12 cellular contexts compared by ENCODE assay signal in the genomic region with DNA sequence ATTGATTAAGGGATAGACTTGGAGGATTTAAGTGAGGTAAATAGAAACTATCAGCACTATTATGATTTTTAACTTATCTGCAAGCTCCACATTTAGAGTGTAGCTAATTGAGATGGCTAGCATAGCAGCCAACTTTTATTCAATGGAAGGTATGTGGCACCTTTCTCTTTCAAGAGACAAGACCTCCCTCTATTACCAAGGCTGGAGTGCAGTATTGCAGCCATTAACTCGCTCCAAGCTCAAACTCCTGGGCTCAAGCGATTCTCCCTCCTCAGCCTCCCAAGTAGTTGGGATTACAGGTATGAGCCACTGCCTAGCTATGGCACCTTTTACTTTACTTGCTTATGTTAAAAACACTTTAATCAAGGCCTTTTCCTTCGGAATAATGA.
A peak's percentile ranks its signal among the peaks of the same experiment; 100 is the strongest.
DNase-seq lines count a peak whose midpoint lies in the region; ATAC-seq and TF ChIP-seq lines count a peak whose summit lies in the region.
"Had no signal": no experiment of that assay in that cellular context is flagged by ENCODE, and none has a peak within 500 bp of the region (broad histone marks: within the 10 kb centered on the region; RNA-seq: fewer than 3 reads in every experiment).

No MANE protein-coding gene starts in this region.

- TF ChIP-seq CTCF in HEK293 (tag by site-specific recombination; IDR thresholded peaks at IDR 0.05) (no peak), nephron progenitor cell (IDR thresholded peaks at IDR 0.05) (no peak)

- peaks cover 10% of the 10 kb centered on the region for H3K4me1 ChIP-seq in HEK293 (ENCODE audit: control insufficient read depth, insufficient read depth, low read length)

- no peaks in the 10 kb centered on the region for H3K27me3 Mint-ChIP-seq in activated naive CD8-positive, alpha-beta T cell treated with anti-CD3 and anti-CD28 coated beads, Interleukin-2, amount 50 U/mL, for 24 hours
- no peaks in the 10 kb centered on the region for H3K27me3 Mint-ChIP-seq in nephron progenitor cell (ENCODE audit: low read depth, poor library complexity)

- DNase-seq in DMS53 (lab: John Stamatoyannopoulos, UW): peak; percentile 17
- no peak for DNase-seq in DMS53 treated with DMSO at 0.1 percent for 48 hours (lab: John Stamatoyannopoulos, UW; ENCODE audit: unreplicated experiment)
- DNase-seq in activated naive CD8-positive, alpha-beta T cell treated with anti-CD3 and anti-CD28 coated beads, Interleukin-2, amount 50 U/mL, for 24 hours: no peak
- DNase-seq in nephron progenitor cell: no peak
- no peak for DNase-seq in HEK293T (ENCODE audit: extremely low spot score)
- DNase-seq in NCI-H187 (lab: John Stamatoyannopoulos, UW): no peak
- DNase-seq: effector memory CD4-positive, alpha-beta T cell; NCI-H1436 had no signal

- no peak overlapping the region for H3K4me3 ChIP-seq in HEK293 (ENCODE audit: low read depth, low read length)
- H3K4me3 ChIP-seq: lung, prostate gland had no signal

- H3K4me3 Mint-ChIP-seq in activated naive CD8-positive, alpha-beta T cell treated with anti-CD3 and anti-CD28 coated beads, Interleukin-2, amount 50 U/mL, for 24 hours: no peak overlapping the region
- H3K4me3 Mint-ChIP-seq in nephron progenitor cell: no peak overlapping the region

- CTCF ChIA-PET in HEK293 (lab: Yijun Ruan, JAX) (interaction anchor here (0.7 to 1.0 kb wide), 2 partner anchors 26 to 286 kb away, joined by 3 to 4 read pairs; no protein-coding TSS in a partner anchor), HEK293T (lab: Yijun Ruan, JAX) (no interaction called here)

- no peaks in the 10 kb centered on the region for H3K9me3 Mint-ChIP-seq in activated naive CD8-positive, alpha-beta T cell treated with anti-CD3 and anti-CD28 coated beads, Interleukin-2, amount 50 U/mL, for 24 hours
- no peaks in the 10 kb centered on the region for H3K9me3 Mint-ChIP-seq in nephron progenitor cell

- POLR2A ChIA-PET in HEK293 (lab: Yijun Ruan, JAX) (interaction anchor here (1.3 to 5.1 kb wide), 3 partner anchors 9 to 61 kb away, joined by 3 to 47 read pairs (median 4); a partner anchor contains a TSS), HEK293T (lab: Yijun Ruan, JAX) (interaction anchor here (1.0 kb wide), 1 partner anchor 61 kb away, joined by 4 read pairs; no protein-coding TSS in a partner anchor)

- H3K36me3 ChIP-seq in HEK293 (ENCODE audit: control insufficient read depth in 2 of 2, insufficient read depth in 1 of 2, low read length in 2 of 2): peaks cover 28 to 32% of the 10 kb centered on the region in 2 experiments

- peaks cover 45% of the 10 kb centered on the region for H3K36me3 Mint-ChIP-seq in activated naive CD8-positive, alpha-beta T cell treated with anti-CD3 and anti-CD28 coated beads, Interleukin-2, amount 50 U/mL, for 24 hours (ENCODE audit: low read depth)
- H3K36me3 Mint-ChIP-seq in nephron progenitor cell (ENCODE audit: low read depth): peaks cover 33% of the 10 kb centered on the region

- H3K27ac ChIP-seq in HEK293 (ENCODE audit: extremely low read depth, low read depth, low read length): peak overlapping the region; percentile 49; the same call in 1 of the 2 replicates
- H3K27ac ChIP-seq: prostate gland had no signal

- peaks cover 89% of the 10 kb centered on the region for H3K4me1 Mint-ChIP-seq in activated naive CD8-positive, alpha-beta T cell treated with anti-CD3 and anti-CD28 coated beads, Interleukin-2, amount 50 U/mL, for 24 hours
- H3K4me1 Mint-ChIP-seq in nephron progenitor cell: peaks cover 35% of the 10 kb centered on the region

- H3K27ac Mint-ChIP-seq in activated naive CD8-positive, alpha-beta T cell treated with anti-CD3 and anti-CD28 coated beads, Interleukin-2, amount 50 U/mL, for 24 hours: peak overlapping the region; percentile 57
- peak overlapping the region; percentile 54 for H3K27ac Mint-ChIP-seq in nephron progenitor cell

- no peak for ATAC-seq in activated naive CD8-positive, alpha-beta T cell treated with anti-CD3 and anti-CD28 coated beads, Interleukin-2, amount 50 U/mL, for 24 hours
- ATAC-seq in GM21526 (IDR thresholded peaks at IDR 0.05; ENCODE audit: low FRiP score, unreplicated experiment): no peak

- H3K9me3 ChIP-seq in HEK293 (ENCODE audit: control insufficient read depth, insufficient read depth, low read depth, low read length): no peaks in the 10 kb centered on the region
- H3K9me3 ChIP-seq: prostate gland had no signal

TF ChIP-seq in HEK293, 187 proteins besides CTCF, POLR2A, EP300 and RAD21 (continues in another document):
- no peak for TF ChIP-seq ZNF121 (tag by site-specific recombination; IDR thresholded peaks at IDR 0.05)
- no peak for TF ChIP-seq ZNF837 (tag by site-specific recombination; IDR thresholded peaks at IDR 0.05)
- no peak for TF ChIP-seq ZNF132 (tag by site-specific recombination; IDR thresholded peaks at IDR 0.05; ENCODE audit: borderline replicate concordance)
- TF ChIP-seq, protein P1, sequence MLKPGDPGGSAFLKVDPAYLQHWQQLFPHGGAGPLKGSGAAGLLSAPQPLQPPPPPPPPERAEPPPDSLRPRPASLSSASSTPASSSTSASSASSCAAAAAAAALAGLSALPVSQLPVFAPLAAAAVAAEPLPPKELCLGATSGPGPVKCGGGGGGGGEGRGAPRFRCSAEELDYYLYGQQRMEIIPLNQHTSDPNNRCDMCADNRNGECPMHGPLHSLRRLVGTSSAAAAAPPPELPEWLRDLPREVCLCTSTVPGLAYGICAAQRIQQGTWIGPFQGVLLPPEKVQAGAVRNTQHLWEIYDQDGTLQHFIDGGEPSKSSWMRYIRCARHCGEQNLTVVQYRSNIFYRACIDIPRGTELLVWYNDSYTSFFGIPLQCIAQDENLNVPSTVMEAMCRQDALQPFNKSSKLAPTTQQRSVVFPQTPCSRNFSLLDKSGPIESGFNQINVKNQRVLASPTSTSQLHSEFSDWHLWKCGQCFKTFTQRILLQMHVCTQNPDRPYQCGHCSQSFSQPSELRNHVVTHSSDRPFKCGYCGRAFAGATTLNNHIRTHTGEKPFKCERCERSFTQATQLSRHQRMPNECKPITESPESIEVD (tag by site-specific recombination; IDR thresholded peaks at IDR 0.05): no peak
- TF ChIP-seq ZEB2 (tag by site-specific recombination; IDR thresholded peaks at IDR 0.05): no peak
- TF ChIP-seq ZNF626 (tag by site-specific recombination; IDR thresholded peaks at IDR 0.05): no peak
- TF ChIP-seq ZNF501 (tag by site-specific recombination; IDR thresholded peaks at IDR 0.05): no peak
- TF ChIP-seq WT1 (tag by site-specific recombination; IDR thresholded peaks at IDR 0.05): no peak
- TF ChIP-seq ZNF248 (tag by site-specific recombination; IDR thresholded peaks at IDR 0.05): no peak

TF ChIP-seq in HEK293T, 16 proteins besides CTCF, POLR2A, EP300 and RAD21:
- TF ChIP-seq, protein P2, sequence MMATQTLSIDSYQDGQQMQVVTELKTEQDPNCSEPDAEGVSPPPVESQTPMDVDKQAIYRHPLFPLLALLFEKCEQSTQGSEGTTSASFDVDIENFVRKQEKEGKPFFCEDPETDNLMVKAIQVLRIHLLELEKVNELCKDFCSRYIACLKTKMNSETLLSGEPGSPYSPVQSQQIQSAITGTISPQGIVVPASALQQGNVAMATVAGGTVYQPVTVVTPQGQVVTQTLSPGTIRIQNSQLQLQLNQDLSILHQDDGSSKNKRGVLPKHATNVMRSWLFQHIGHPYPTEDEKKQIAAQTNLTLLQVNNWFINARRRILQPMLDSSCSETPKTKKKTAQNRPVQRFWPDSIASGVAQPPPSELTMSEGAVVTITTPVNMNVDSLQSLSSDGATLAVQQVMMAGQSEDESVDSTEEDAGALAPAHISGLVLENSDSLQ (IDR thresholded peaks at IDR 0.05): no peak
TF ChIP-seq in HEK293T: peak in this region for 0.
